8 cellular contexts compared by ENCODE assay signal in genomic region chr3:120795017-120795648, GRCh38. TPM values are rescaled to one million over a fixed set of nuclear protein-coding genes. Genes with fewer than 3 reads are reported as not detected.
DNase-seq lines count a peak whose midpoint lies in the region; ATAC-seq and TF ChIP-seq lines count a peak whose summit lies in the region.

No MANE protein-coding gene starts in this region.

- no peak overlapping the region for H3K27ac Mint-ChIP-seq in glutamatergic neuron (ENCODE audit: unreplicated experiment)
- H3K27ac Mint-ChIP-seq in progenitor cell of endocrine pancreas, result no peak overlapping the region

- H3K4me1 ChIP-seq in RWPE2 (ENCODE audit: insufficient read depth, poor library complexity, severe bottlenecking), result no peaks in the 10 kb centered on the region
- H3K4me1 ChIP-seq in uterus, result no peaks in the 10 kb centered on the region

- H3K9me3 Mint-ChIP-seq in glutamatergic neuron (ENCODE audit: unreplicated experiment) (peaks cover 3% of the 10 kb centered on the region), progenitor cell of endocrine pancreas (ENCODE audit: low read depth) (no peaks in the 10 kb centered on the region)

- no peak for TF ChIP-seq EP300 in Ishikawa (IDR thresholded peaks at IDR 0.05; ENCODE audit: borderline replicate concordance)

- TF ChIP-seq POLR2A in uterus (IDR thresholded peaks at IDR 0.05), result no peak

- H3K36me3 ChIP-seq in RWPE2 (ENCODE audit: low read depth) (no peaks in the 10 kb centered on the region), uterus (no peaks in the 10 kb centered on the region)

- peaks cover 4% of the 10 kb centered on the region for H3K4me1 Mint-ChIP-seq in glutamatergic neuron (ENCODE audit: low read depth, unreplicated experiment)
- no peaks in the 10 kb centered on the region for H3K4me1 Mint-ChIP-seq in progenitor cell of endocrine pancreas (ENCODE audit: low read depth)

- TF ChIP-seq RAD21 in Ishikawa (IDR thresholded peaks at IDR 0.05; ENCODE audit: low read depth), result peak; percentile 87

- no peaks in the 10 kb centered on the region for H3K36me3 Mint-ChIP-seq in glutamatergic neuron (ENCODE audit: unreplicated experiment)
- no peaks in the 10 kb centered on the region for H3K36me3 Mint-ChIP-seq in progenitor cell of endocrine pancreas (ENCODE audit: insufficient read depth)

- intact Hi-C loops in uterus (cut with DNase I; ENCODE audit: low total_unique reads), result no loop called here

- H3K4me3 Mint-ChIP-seq in glutamatergic neuron (ENCODE audit: unreplicated experiment) (no peak overlapping the region), progenitor cell of endocrine pancreas (ENCODE audit: low read depth) (no peak overlapping the region)

- peak; percentile 80 for TF ChIP-seq CTCF in RWPE2 (IDR thresholded peaks at IDR 0.05; ENCODE audit: poor library complexity, severe bottlenecking)
- peak; percentile 92 for TF ChIP-seq CTCF in glutamatergic neuron (IDR thresholded peaks at IDR 0.05; ENCODE audit: partially characterized antibody, unreplicated experiment)
- peak; percentile 86 for TF ChIP-seq CTCF in progenitor cell of endocrine pancreas (IDR thresholded peaks at IDR 0.05; ENCODE audit: unreplicated experiment)
- TF ChIP-seq CTCF in uterus (IDR thresholded peaks at IDR 0.05), result peak in 3 of 4 experiments; percentile 23 to 58 (median 44)

- DNase-seq in ELR (ENCODE audit: low read depth) (peak; percentile 88), RWPE2 (ENCODE audit: low spot score) (no peak), glutamatergic neuron (peak; percentile 90), progenitor cell of endocrine pancreas (ENCODE audit: low spot score, unreplicated experiment) (peak; percentile 53), uterus (peak; percentile 39 to 42)
- DNase-seq in activated effector memory CD4-positive, alpha-beta T cell treated with Interleukin-2 at 50 U/mL for 16 hours, result peak; percentile 63

- H3K27ac ChIP-seq in RWPE2 (ENCODE audit: poor library complexity, severe bottlenecking) (no peak overlapping the region), uterus (no peak overlapping the region)

- peaks cover 1% of the 10 kb centered on the region for H3K27me3 Mint-ChIP-seq in glutamatergic neuron (ENCODE audit: unreplicated experiment)
- H3K27me3 Mint-ChIP-seq in progenitor cell of endocrine pancreas, result no peaks in the 10 kb centered on the region

- H3K27me3 ChIP-seq in RWPE2 (ENCODE audit: insufficient read depth, poor library complexity, severe bottlenecking) (no peaks in the 10 kb centered on the region), uterus (no peaks in the 10 kb centered on the region)

- H3K9me3 ChIP-seq in RWPE2 (ENCODE audit: severe bottlenecking), result no peaks in the 10 kb centered on the region
- H3K9me3 ChIP-seq in uterus, result no peaks in the 10 kb centered on the region

- peak; percentile 95 for ATAC-seq in GM21619 (IDR thresholded peaks at IDR 0.05; ENCODE audit: unreplicated experiment)
- ATAC-seq in RWPE2 (ENCODE audit: low read depth), result peak; percentile 78

- H3K4me3 ChIP-seq in RWPE2 (ENCODE audit: severe bottlenecking) (no peak overlapping the region), uterus (no peak overlapping the region)

TF ChIP-seq in Ishikawa, 13 proteins besides CTCF, POLR2A, EP300 and RAD21:
- TF ChIP-seq YY1 (IDR thresholded peaks at IDR 0.05; ENCODE audit: low read depth) (0 out of 2 replicates have a peak, but pooled peaks have one; percentile 35), TEAD4 (IDR thresholded peaks at IDR 0.05) (0 out of 2 replicates have a peak, but pooled peaks have one; percentile 3), TAF1 (IDR thresholded peaks at IDR 0.05; ENCODE audit: low read depth) (no peak)
TF ChIP-seq in Ishikawa: peak in this region for 2.

RNA-seq across cellular contexts. Expression of gene GTF2E1, which starts 52.6 kb away (rescaled TPM):
- total RNA-seq in glutamatergic neuron (ENCODE audit: unreplicated experiment) (40.5 TPM), progenitor cell of endocrine pancreas (28.3 and 31.2 TPM in 2 replicates), uterus (10 to 100 TPM; 11.0 to 38.5 (median 16.6) TPM)

RNA-seq across cellular contexts. Expression of gene RABL3, which starts 52.8 kb away (rescaled TPM):
- total RNA-seq in glutamatergic neuron (ENCODE audit: unreplicated experiment) (12.6 TPM), progenitor cell of endocrine pancreas (24.9 and 26.4 TPM in 2 replicates), uterus (10 to 100 TPM in 3 of 4 donors, 1 to 10 TPM in 1; 9.1 to 54.6 (median 31.7) TPM)
